Comparison of ENCODE assay signal across 1 cellular context in genomic region chrX:10484683-10485247, GRCh38.
TF ChIP-seq lines count a peak whose summit lies in the region.

No MANE protein-coding gene starts in this region.

TF ChIP-seq in GM23338, 12 proteins besides CTCF, POLR2A, EP300 and RAD21 (continued from another document):
- TF ChIP-seq ZNF462 (CRISPR knock-in tag; IDR thresholded peaks at IDR 0.05) (no peak), NANOG (IDR thresholded peaks at IDR 0.05; ENCODE audit: borderline replicate concordance) (no peak), JUNB (IDR thresholded peaks at IDR 0.05; ENCODE audit: unreplicated experiment) (no peak), ZNF114 (CRISPR knock-in tag; IDR thresholded peaks at IDR 0.05) (no peak), STAT1 (IDR thresholded peaks at IDR 0.05; ENCODE audit: unreplicated experiment) (no peak), ETS1 (IDR thresholded peaks at IDR 0.05) (no peak), POLR2AphosphoS5 (IDR thresholded peaks at IDR 0.05; ENCODE audit: low read depth) (no peak)
